ENCODE assay signal across 15 cellular contexts in the genomic region with DNA sequence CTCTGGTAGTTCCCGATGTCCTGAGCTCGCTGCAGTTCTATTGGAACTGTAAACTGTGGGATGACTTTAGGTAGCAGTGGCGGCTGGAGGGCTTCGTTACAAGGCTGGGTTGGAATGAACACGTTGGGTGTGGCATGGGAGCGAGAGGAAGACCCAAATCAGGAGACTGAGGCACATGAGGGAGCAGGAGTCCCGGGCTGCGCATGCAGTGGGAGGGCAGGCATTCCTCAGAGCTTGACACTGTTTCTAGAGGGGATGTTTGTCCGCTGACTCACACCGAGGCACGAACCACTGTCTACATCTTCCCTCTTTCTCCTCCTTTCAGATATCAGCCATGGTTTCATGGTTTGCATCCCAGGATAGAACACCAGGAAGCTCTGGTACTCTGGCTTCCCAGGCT. TPM values are rescaled to one million over a fixed set of nuclear protein-coding genes. Genes with fewer than 3 reads are reported as not detected.
DNase-seq lines count a peak whose midpoint lies in the region; FAIRE-seq and TF ChIP-seq lines count a peak whose summit lies in the region.
"Had no signal": no experiment of that assay in that cellular context is flagged by ENCODE, and none has a peak within 500 bp of the region (broad histone marks: within the 10 kb centered on the region; RNA-seq: fewer than 3 reads in every experiment).

No MANE protein-coding gene starts in this region.

- H3K27ac ChIP-seq in testis (no peak overlapping the region), SJCRH30 (no peak overlapping the region)

- peaks cover 4% of the 10 kb centered on the region for H3K9me3 Mint-ChIP-seq in activated T-helper 2 cell treated with anti-CD3 and anti-CD28 coated beads, Interferon-gamma antibody, Interleukin-2, Interleukin-4, amounts not matched to agents 10 μg/mL and 5 μg/mL and 100 μg/mL, durations not matched to agents 14 hours and 24 hours and 36 hours
- H3K9me3 Mint-ChIP-seq: natural killer cell had no signal

- no peak for TF ChIP-seq CTCF in testis (IDR thresholded peaks at IDR 0.05)

- H3K36me3 Mint-ChIP-seq in activated T-helper 2 cell treated with anti-CD3 and anti-CD28 coated beads, Interferon-gamma antibody, Interleukin-2, Interleukin-4, amounts not matched to agents 10 μg/mL and 5 μg/mL and 100 μg/mL, durations not matched to agents 14 hours and 24 hours and 36 hours (ENCODE audit: low read depth), result no peaks in the 10 kb centered on the region
- H3K36me3 Mint-ChIP-seq: natural killer cell had no signal

- H3K9me3 ChIP-seq in adipocyte (ENCODE audit: control insufficient read depth, low read length) (no peaks in the 10 kb centered on the region), testis (no peaks in the 10 kb centered on the region), SJCRH30 (replicated peaks) (no peaks in the 10 kb centered on the region)

- no peak overlapping the region for H3K4me3 Mint-ChIP-seq in activated T-helper 2 cell treated with anti-CD3 and anti-CD28 coated beads, Interferon-gamma antibody, Interleukin-2, Interleukin-4, amounts not matched to agents 10 μg/mL and 5 μg/mL and 100 μg/mL, durations not matched to agents 14 hours and 24 hours and 36 hours (ENCODE audit: low read depth)
- H3K4me3 Mint-ChIP-seq: activated B cell treated with CpG ODN at 0.5 μM for 24 hours, natural killer cell had no signal

- TF ChIP-seq POLR2A in H54 (IDR thresholded peaks at IDR 0.05; ENCODE audit: low read depth, low read length), result no peak
- no peak for TF ChIP-seq POLR2A in testis (IDR thresholded peaks at IDR 0.05)

- intact Hi-C loops in testis (cut with DNase I; ENCODE audit: low total_unique reads), result no loop called here
- intact Hi-C loops in activated T-helper 2 cell treated with anti-CD3 and anti-CD28 coated beads, Interferon-gamma antibody, Interleukin-2, Interleukin-4, amounts not matched to agents 10 μg/mL and 5 μg/mL and 100 μg/mL, durations not matched to agents 14 hours and 24 hours and 36 hours (cut with micrococcal nuclease), result no loop called here

- no peaks in the 10 kb centered on the region for H3K27me3 Mint-ChIP-seq in activated T-helper 2 cell treated with anti-CD3 and anti-CD28 coated beads, Interferon-gamma antibody, Interleukin-2, Interleukin-4, amounts not matched to agents 10 μg/mL and 5 μg/mL and 100 μg/mL, durations not matched to agents 14 hours and 24 hours and 36 hours (ENCODE audit: low read depth)

- H3K4me1 ChIP-seq in adipocyte (ENCODE audit: control insufficient read depth, insufficient read depth, low read length), result peaks cover 16% of the 10 kb centered on the region
- peaks cover 15% of the 10 kb centered on the region for H3K4me1 ChIP-seq in testis
- H3K4me1 ChIP-seq in SJCRH30, result no peaks in the 10 kb centered on the region

- no peaks in the 10 kb centered on the region for H3K27me3 ChIP-seq in adipocyte (replicated peaks; ENCODE audit: control insufficient read depth, insufficient read depth, low read length)
- H3K27me3 ChIP-seq in testis, result no peaks in the 10 kb centered on the region
- H3K27me3 ChIP-seq in SJCRH30, result no peaks in the 10 kb centered on the region

- 75 to 86% methylated on average over 11 of the region's 11 CpGs for WGBS in testis, 2 donors

- H3K4me1 Mint-ChIP-seq in activated T-helper 2 cell treated with anti-CD3 and anti-CD28 coated beads, Interferon-gamma antibody, Interleukin-2, Interleukin-4, amounts not matched to agents 10 μg/mL and 5 μg/mL and 100 μg/mL, durations not matched to agents 14 hours and 24 hours and 36 hours (ENCODE audit: low read depth), result no peaks in the 10 kb centered on the region
- H3K4me1 Mint-ChIP-seq: activated B cell treated with CpG ODN at 0.5 μM for 24 hours, natural killer cell had no signal

- FAIRE-seq in H54 (lab: Jason Lieb, UNC), result peak; percentile 70
- FAIRE-seq: K562 had no signal

- H3K27ac Mint-ChIP-seq in activated T-helper 2 cell treated with anti-CD3 and anti-CD28 coated beads, Interferon-gamma antibody, Interleukin-2, Interleukin-4, amounts not matched to agents 10 μg/mL and 5 μg/mL and 100 μg/mL, durations not matched to agents 14 hours and 24 hours and 36 hours, result no peak overlapping the region
- H3K27ac Mint-ChIP-seq: activated B cell treated with CpG ODN at 0.5 μM for 24 hours, natural killer cell had no signal

- H3K36me3 ChIP-seq in adipocyte (ENCODE audit: control insufficient read depth, insufficient read depth, low read length, severe bottlenecking) (no peaks in the 10 kb centered on the region), testis (ENCODE audit: low read depth, missing control alignments) (no peaks in the 10 kb centered on the region), SJCRH30 (no peaks in the 10 kb centered on the region)

- no peak overlapping the region for H3K4me3 ChIP-seq in adipocyte (ENCODE audit: low read length)
- no peak overlapping the region for H3K4me3 ChIP-seq in testis
- H3K4me3 ChIP-seq in SJCRH30, result no peak overlapping the region
- H3K4me3 ChIP-seq: K562 had no signal

- H3K9ac ChIP-seq in adipocyte (ENCODE audit: low read length), result no peak overlapping the region

- DNase-seq in H54 (ENCODE audit: insufficient read length, low spot score), result peak; percentile 66
- DNase-seq in adipocyte (ENCODE audit: low read depth), result peak; percentile 76
- peak; percentile 57 for DNase-seq in glomerular visceral epithelial cell (ENCODE audit: extremely low spot score)
- peak; percentile 14 for DNase-seq in testis
- DNase-seq in stimulated activated CD8-positive, alpha-beta memory T cell treated with anti-CD3 and anti-CD28 coated beads, Interleukin-4, amount 100 ng/mL, for 48 hours, result no peak
- DNase-seq in HuH-7.5 (ENCODE audit: low spot score), result no peak
- no peak for DNase-seq in SJCRH30
- DNase-seq in activated T-helper 2 cell treated with anti-CD3 and anti-CD28 coated beads, Interferon-gamma antibody, Interleukin-2, Interleukin-4, amounts not matched to agents 10 μg/mL and 5 μg/mL and 100 μg/mL, durations not matched to agents 14 hours and 24 hours and 36 hours (ENCODE audit: low spot score), result no peak
- DNase-seq: activated B cell treated with CpG ODN at 0.5 μM for 24 hours; amygdala; DMS 273 treated with DMSO at 0.1 percent for 48 hours; effector CD4-positive, alpha-beta T cell; natural killer cell; NCI-H1930 had no signal

RNA-seq across cellular contexts. Expression of a gene that starts 40.6 kb away (rescaled TPM):
- total RNA-seq in testis, result 100 to 1,000 TPM; 141 to 146 TPM
- polyA plus RNA-seq in testis (ENCODE audit: insufficient read depth, low read depth, low replicate concordance), result 35.7 TPM
- 11.9 and 12.0 TPM in 2 replicates for total RNA-seq in SJCRH30 (2014; rRNA removed; shearing (Covaris generic))
- not detected in 2 replicates for total RNA-seq in activated T-helper 2 cell treated with anti-CD3 and anti-CD28 coated beads, Interferon-gamma antibody, Interleukin-2, Interleukin-4, amounts not matched to agents 10 μg/mL and 5 μg/mL and 100 μg/mL, durations not matched to agents 14 hours and 24 hours and 36 hours
- total RNA-seq: activated B cell treated with CpG ODN at 0.5 μM for 24 hours, natural killer cell had no signal
- polyA plus RNA-seq: K562 had no signal

Comparison
In these comparisons a context has a peak if more than half of its experiments do, and no peak if none do; other contexts are left out.
1. DNase-seq: peak in H54 (single experiment), adipocyte (single experiment), glomerular visceral epithelial cell (single experiment) and testis (single experiment); none in stimulated activated CD8-positive, alpha-beta memory T cell treated with anti-CD3 and anti-CD28 coated beads, Interleukin-4, amount 100 ng/mL, for 48 hours (single experiment), HuH-7.5 (single experiment), SJCRH30 (0 of 2) and activated T-helper 2 cell treated with anti-CD3 and anti-CD28 coated beads, Interferon-gamma antibody, Interleukin-2, Interleukin-4, amounts not matched to agents 10 μg/mL and 5 μg/mL and 100 μg/mL, durations not matched to agents 14 hours and 24 hours and 36 hours (single experiment).
2. RNA of a gene that starts 40.6 kb away (total RNA-seq): 141 to 146 TPM in testis and 11.9 to 12.0 TPM in SJCRH30; not detected in activated T-helper 2 cell treated with anti-CD3 and anti-CD28 coated beads, Interferon-gamma antibody, Interleukin-2, Interleukin-4, amounts not matched to agents 10 μg/mL and 5 μg/mL and 100 μg/mL, durations not matched to agents 14 hours and 24 hours and 36 hours; every median in the first group is over 10 times any median in the second.